In genomic region chr12:108282160-108282559, GRCh38 we compare ENCODE assay signal across 25 cellular contexts. TPM values are rescaled to one million over a fixed set of nuclear protein-coding genes. Genes with fewer than 3 reads are reported as not detected.
"Had no signal": no experiment of that assay in that cellular context is flagged by ENCODE, and none has a peak within 500 bp of the region (broad histone marks: within the 10 kb centered on the region; RNA-seq: fewer than 3 reads in every experiment).

No MANE protein-coding gene starts in this region.

- H3K9ac ChIP-seq: SK-N-SH had no signal

- H3K27ac Mint-ChIP-seq: activated CD8-positive, alpha-beta T cell treated with anti-CD3 and anti-CD28 coated beads for 36 hours; activated naive CD8-positive, alpha-beta T cell treated with anti-CD3 and anti-CD28 coated beads, Interleukin-2, amount 10 ng/mL, durations not matched to agents 7 days and 5 days; activated T-cell treated with anti-CD3 and anti-CD28 coated beads, Interleukin-2, amount 50 U/mL, for 72 hours; T-helper 2 cell treated with Interferon-gamma antibody and Interleukin-4, amounts not matched to agents 5 μg/mL and 100 μg/mL, for 36 hours had no signal

- H3K27me3 Mint-ChIP-seq: activated CD8-positive, alpha-beta T cell treated with anti-CD3 and anti-CD28 coated beads for 36 hours had no signal

- H3K36me3 Mint-ChIP-seq: activated naive CD8-positive, alpha-beta T cell treated with anti-CD3 and anti-CD28 coated beads, Interleukin-2, amount 10 ng/mL, durations not matched to agents 7 days and 5 days had no signal

- ATAC-seq: activated CD4-positive, CD25-positive, alpha-beta regulatory T cell treated with anti-CD3 and anti-CD28 coated beads, Interleukin-2, amount 50 U/mL, for 24 hours; activated CD8-positive, alpha-beta T cell treated with anti-CD3 and anti-CD28 coated beads for 36 hours; activated T-cell treated with anti-CD3 and anti-CD28 coated beads, Interleukin-2, amount 50 U/mL, for 72 hours had no signal

- H3K4me3 Mint-ChIP-seq: activated CD8-positive, alpha-beta T cell treated with anti-CD3 and anti-CD28 coated beads for 36 hours; activated naive CD8-positive, alpha-beta T cell treated with anti-CD3 and anti-CD28 coated beads, Interleukin-2, amount 10 ng/mL, durations not matched to agents 7 days and 5 days; activated T-cell treated with anti-CD3 and anti-CD28 coated beads, Interleukin-2, amount 50 U/mL, for 72 hours; T-helper 2 cell treated with Interferon-gamma antibody and Interleukin-4, amounts not matched to agents 5 μg/mL and 100 μg/mL, for 36 hours had no signal

- DNase-seq: activated CD4-positive, alpha-beta T cell treated with anti-CD3 and anti-CD28 coated beads for 4 hours; activated CD8-positive, alpha-beta memory T cell treated with anti-CD3 and anti-CD28 coated beads, Interleukin-2, amount 50 U/mL, for 4 hours; activated CD8-positive, alpha-beta T cell treated with anti-CD3 and anti-CD28 coated beads for 36 hours; activated naive CD4-positive, alpha-beta T cell treated with anti-CD3 and anti-CD28 coated beads, Interleukin-2, amount 50 U/mL, for 16 hours; activated naive CD8-positive, alpha-beta T cell treated with anti-CD3 and anti-CD28 coated beads, Interleukin-2, amount 10 ng/mL, durations not matched to agents 7 days and 5 days; activated T-cell treated with anti-CD3 and anti-CD28 coated beads, Interleukin-2, amount 50 U/mL, for 72 hours; adrenal gland; anterior cingulate cortex; caudate nucleus; MG63; NCI-H1105; NCI-H1436; NCI-H1694 treated with DMSO at 0.1 percent for 48 hours; NCI-H2029 treated with DMSO at 0.1 percent for 48 hours; NCI-H345; NCI-H510A treated with DMSO at 0.1 percent for 48 hours; NCI-H69; Right ventricle myocardium superior; SJCRH30; SK-N-SH had no signal

- H3K9me3 Mint-ChIP-seq: activated CD8-positive, alpha-beta T cell treated with anti-CD3 and anti-CD28 coated beads for 36 hours; activated naive CD8-positive, alpha-beta T cell treated with anti-CD3 and anti-CD28 coated beads, Interleukin-2, amount 10 ng/mL, durations not matched to agents 7 days and 5 days; T-helper 2 cell treated with Interferon-gamma antibody and Interleukin-4, amounts not matched to agents 5 μg/mL and 100 μg/mL, for 36 hours had no signal

- H3K4me3 ChIP-seq: adrenal gland, MG63, Peyer's patch, SJCRH30 had no signal

- H3K27me3 ChIP-seq: MG63, Peyer's patch, SJCRH30 had no signal

- H3K27ac ChIP-seq: adrenal gland, Peyer's patch, RWPE1, SJCRH30 had no signal

- H3K36me3 ChIP-seq: adrenal gland, MG63, Peyer's patch, SJCRH30 had no signal

- H3K4me1 ChIP-seq: adrenal gland, Peyer's patch, SJCRH30 had no signal

- H3K4me2 ChIP-seq: SK-N-SH had no signal

- H3K9me3 ChIP-seq: adrenal gland, Peyer's patch, SJCRH30, SK-N-SH had no signal

RNA-seq across cellular contexts. Expression of gene CMKLR1, which starts 57.0 kb away (rescaled TPM):
- total RNA-seq: activated CD8-positive, alpha-beta T cell treated with anti-CD3 and anti-CD28 coated beads for 36 hours; activated T-cell treated with anti-CD3 and anti-CD28 coated beads, Interleukin-2, amount 50 U/mL, for 72 hours; T-helper 1 cell treated with Interleukin-12 subunit alpha and Interleukin-12 subunit beta and Interleukin-4 antibody, amounts not matched to agents 30 ng/mL and 1 ng/mL, for 36 hours had no signal
